22 cellular contexts compared by ENCODE assay signal in the genomic region with DNA sequence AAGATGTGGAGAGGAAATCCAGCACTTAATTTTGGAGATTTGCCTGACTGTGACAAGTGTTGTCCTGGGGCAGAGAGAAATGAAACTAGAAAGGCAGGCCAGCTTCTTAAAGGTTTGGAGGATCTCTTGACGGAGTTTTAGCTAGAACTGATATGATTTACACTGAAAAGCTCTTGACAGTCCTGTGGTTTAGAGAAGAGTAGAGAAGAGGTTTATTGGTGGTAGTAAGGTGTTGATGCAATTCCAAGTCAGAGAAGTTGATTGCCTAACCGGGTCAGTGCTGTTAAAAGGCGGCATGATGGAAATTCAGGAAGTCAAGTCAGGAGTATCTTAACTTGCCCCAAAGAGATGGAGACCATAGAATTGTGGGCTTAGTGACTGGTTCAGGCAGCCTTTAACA.
DNase-seq lines count a peak whose midpoint lies in the region; ATAC-seq, FAIRE-seq and TF ChIP-seq lines count a peak whose summit lies in the region.
"Had no signal": no experiment of that assay in that cellular context is flagged by ENCODE, and none has a peak within 500 bp of the region (broad histone marks: within the 10 kb centered on the region; RNA-seq: fewer than 3 reads in every experiment).

No MANE protein-coding gene starts in this region.

- FAIRE-seq in GM19239 (lab: Jason Lieb, UNC): no peak
- FAIRE-seq: A204.1, D721Med had no signal

- 29 to 54% methylated on average over 3 of the region's 3 CpGs for WGBS in lung, 2 donors

- DNase-seq in A673 (ENCODE audit: low spot score) (no peak), HL-60 (ENCODE audit: low read depth in 1 of 2, low spot score in 1 of 2) (peak; percentile 28 to 78), OCI-M1 (lab: John Stamatoyannopoulos, UW) (peak; percentile 59), lung (ENCODE audit: low spot score) (peak; percentile 60), activated gamma-delta T cell treated with Interleukin-2 at 50 U/mL for 16 hours (no peak), GM19239 (ENCODE audit: insufficient read length, low spot score) (no peak)
- no peak for DNase-seq in activated effector memory CD4-positive, alpha-beta T cell treated with anti-CD3 and anti-CD28 coated beads, Interleukin-2, amount 50 U/mL, for 16 hours
- no peak for DNase-seq in effector CD4-positive, alpha-beta T cell
- DNase-seq: activated CD8-positive, alpha-beta memory T cell treated with anti-CD3 and anti-CD28 coated beads, Interleukin-2, amount 50 U/mL, for 4 hours; activated effector memory CD4-positive, alpha-beta T cell treated with Interleukin-2 at 50 U/mL for 16 hours; amygdala; BE2C; dermis blood vessel endothelial cell; left ventricle myocardium superior; NCI-H1092; NCI-H2029 treated with DMSO at 0.1 percent for 48 hours; stimulated activated CD4-positive, alpha-beta T cell treated with anti-CD3 and anti-CD28 coated beads, Interleukin-2, amount 100 ng/mL, for 24 hours; stimulated activated naive CD8-positive, alpha-beta T cell treated with anti-CD3 and anti-CD28 coated beads, Interleukin-15, amount 100 ng/mL, for 72 hours had no signal

- H3K9me3 ChIP-seq in A673 (ENCODE audit: low read depth, low read length, poor library complexity, severe bottlenecking) (no peaks in the 10 kb centered on the region), lung (ENCODE audit: control insufficient read depth in 2 of 2, insufficient read depth in 1 of 2, low read length in 1 of 2) (no peaks in the 10 kb centered on the region)
- H3K9me3 ChIP-seq: BE2C had no signal

- intact Hi-C loops in A673 (cut with micrococcal nuclease; ENCODE audit: unreplicated experiment): no loop called here

- CTCF ChIA-PET in A673 (lab: Charles Lee): interaction anchor here (0.6 kb wide), 1 partner anchor 93 kb away, joined by 3 read pairs; no protein-coding TSS in a partner anchor

- no peak overlapping the region for H3K4me3 ChIP-seq in A673 (ENCODE audit: low read depth, low read length, poor library complexity, severe bottlenecking)
- no peak overlapping the region for H3K4me3 ChIP-seq in HL-60 (replicated peaks; ENCODE audit: insufficient read depth, low read length)
- no peak overlapping the region for H3K4me3 ChIP-seq in lung
- H3K4me3 ChIP-seq: cardiac muscle cell, skin epidermis had no signal

- POLR2A ChIA-PET in A673 (lab: Charles Lee; ENCODE audit: low non-redundant PET): no interaction called here

- H3K27me3 ChIP-seq in A673 (replicated peaks; ENCODE audit: insufficient read depth, low read depth, low read length, poor library complexity): no peaks in the 10 kb centered on the region
- H3K27me3 ChIP-seq in HL-60 (ENCODE audit: insufficient read depth, poor library complexity, severe bottlenecking): no peaks in the 10 kb centered on the region
- H3K27me3 ChIP-seq in lung (ENCODE audit: control insufficient read depth, insufficient read depth): no peaks in the 10 kb centered on the region
- H3K27me3 ChIP-seq: BE2C, cardiac muscle cell had no signal

- H3K36me3 ChIP-seq in A673 (ENCODE audit: insufficient read depth, low read length, poor library complexity, severe bottlenecking): peaks cover 12% of the 10 kb centered on the region
- peaks cover 1 to 6% of the 10 kb centered on the region in 2 donors for H3K36me3 ChIP-seq in lung (ENCODE audit: control insufficient read depth in 2 of 2, insufficient read depth in 2 of 2, low read length in 2 of 2)
- H3K36me3 ChIP-seq: cardiac muscle cell had no signal

- peak; percentile 69 for ATAC-seq in lung (ENCODE audit: insufficient read depth, low FRiP score)
- ATAC-seq: left ventricle myocardium superior; stimulated activated naive CD8-positive, alpha-beta T cell treated with anti-CD3 and anti-CD28 coated beads, Interleukin-15, amount 100 ng/mL, for 72 hours had no signal

- no peak for TF ChIP-seq CTCF in A673 (conservative IDR thresholded peaks at IDR 0.05; ENCODE audit: low read depth, low read length)
- no peak for TF ChIP-seq CTCF in HL-60 (IDR thresholded peaks at IDR 0.05; ENCODE audit: insufficient read depth, low read length)
- no peak for TF ChIP-seq CTCF in lung (IDR thresholded peaks at IDR 0.05; ENCODE audit: control extremely low read depth, extremely low read depth)

- H3K4me1 ChIP-seq in A673 (ENCODE audit: insufficient read depth, low read length, poor library complexity, severe bottlenecking): peaks cover 72% of the 10 kb centered on the region
- H3K4me1 ChIP-seq in lung (ENCODE audit: control insufficient read depth in 2 of 2, insufficient read depth in 2 of 2, low read length in 2 of 2): peaks cover 4 to 10% of the 10 kb centered on the region in 2 donors
- H3K4me1 ChIP-seq: BE2C had no signal

- BruUV-seq in A673 (replicated peaks; lab: Mats Ljungman, UMichigan): no TSS peak

- H3K27ac ChIP-seq in A673 (ENCODE audit: low read depth, low read length, poor library complexity, severe bottlenecking): peak overlapping the region; percentile 18
- H3K27ac ChIP-seq in HL-60 (replicated peaks): no peak overlapping the region
- H3K27ac ChIP-seq in lung (ENCODE audit: low read depth in 1 of 2, low read length in 1 of 2): no peak overlapping the region
- H3K27ac ChIP-seq: cardiac muscle cell, skin epidermis had no signal

Comparison
In these comparisons a context has a peak if more than half of its experiments do, and no peak if none do; other contexts are left out.
1. DNase-seq: peak in HL-60 (2 of 2), OCI-M1 (single experiment) and lung (single experiment); none in A673 (single experiment), activated gamma-delta T cell treated with Interleukin-2 at 50 U/mL for 16 hours (single experiment), activated effector memory CD4-positive, alpha-beta T cell treated with anti-CD3 and anti-CD28 coated beads, Interleukin-2, amount 50 U/mL, for 16 hours (single experiment), GM19239 (single experiment) and effector CD4-positive, alpha-beta T cell (single experiment).